15 cellular contexts compared by ENCODE assay signal in genomic region chr4:8917321-8917811, GRCh38. TPM values are rescaled to one million over a fixed set of nuclear protein-coding genes. Genes with fewer than 3 reads are reported as not detected.
DNase-seq lines count a peak whose midpoint lies in the region; ATAC-seq and TF ChIP-seq lines count a peak whose summit lies in the region.
"Had no signal": no experiment of that assay in that cellular context is flagged by ENCODE, and none has a peak within 500 bp of the region (broad histone marks: within the 10 kb centered on the region; RNA-seq: fewer than 3 reads in every experiment).

No MANE protein-coding gene starts in this region.

- no peak overlapping the region for H3K4me2 ChIP-seq in HCT116 (ENCODE audit: low read length)

- no peaks in the 10 kb centered on the region for H3K9me2 ChIP-seq in HCT116 (ENCODE audit: insufficient read depth)

- TF ChIP-seq RAD21 in HCT116 (IDR thresholded peaks at IDR 0.05; ENCODE audit: low read depth) = no peak

- H3K4me3 ChIP-seq in HCT116 (replicated peaks in 1 of 2; ENCODE audit: low read depth in 1 of 2, low read length in 2 of 2) = no peak overlapping the region

- POLR2A ChIA-PET in HCT116 (lab: Charles Lee) = no interaction called here

- no peaks in the 10 kb centered on the region for H3K9me3 ChIP-seq in HCT116 (ENCODE audit: control insufficient read depth in 1 of 2, insufficient read depth in 1 of 2, low read depth in 1 of 2, low read length in 2 of 2)
- H3K9me3 ChIP-seq: Caco-2 had no signal

- no peak overlapping the region for H2AFZ ChIP-seq in HCT116 (ENCODE audit: low read depth, low read length, poor library complexity, severe bottlenecking)

- H4K20me1 ChIP-seq in HCT116 (ENCODE audit: insufficient read depth) = no peaks in the 10 kb centered on the region

- CTCF ChIA-PET in HCT116 (lab: Charles Lee) = interaction anchor here (1.0 to 2.2 kb wide), 8 partner anchors 98 to 507 kb away, joined by 3 to 23 read pairs (median 4); no protein-coding TSS in a partner anchor

- no peaks in the 10 kb centered on the region; the same call in 1 of the 2 replicates for H3K27me3 ChIP-seq in HCT116 (ENCODE audit: insufficient read depth, low read length)

- H3K36me3 ChIP-seq in HCT116 (ENCODE audit: control insufficient read depth in 1 of 2, insufficient read depth in 2 of 2, low read length in 2 of 2) = no peaks in the 10 kb centered on the region

- RAD21 ChIA-PET in HCT116 (lab: Charles Lee; ENCODE audit: low non-redundant PET in 1 of 2, low total read pairs in 2 of 2, uncharacterized antibody in 2 of 2, unreplicated experiment in 2 of 2) = interaction anchor here in 1 of 2 experiments (0.6 kb wide), 1 partner anchor 304 kb away, joined by 3 read pairs; no protein-coding TSS in a partner anchor

- BruUV-seq in HCT116 (replicated peaks; lab: Mats Ljungman, UMichigan) = no TSS peak

- 0 out of 4 replicates have a peak, but pooled peaks cover 0 to 2% of the 10 kb centered on the region in 2 experiments for H3K4me1 ChIP-seq in HCT116 (ENCODE audit: control insufficient read depth in 1 of 2, insufficient read depth in 2 of 2, low read length in 2 of 2)
- H3K4me1 ChIP-seq: Caco-2 had no signal

- no peaks in the 10 kb centered on the region for H3K79me2 ChIP-seq in HCT116 (ENCODE audit: insufficient read depth, low read length)

- no peak overlapping the region for H3K27ac ChIP-seq in HCT116 (ENCODE audit: low read depth, low read length)

- TF ChIP-seq CTCF in HCT116 (IDR thresholded peaks at IDR 0.05 in 2 of 3, conservative IDR thresholded peaks at IDR 0.05 in 1 of 3; ENCODE audit: borderline replicate concordance in 1 of 3, insufficient read depth in 1 of 3, low read depth in 2 of 3, low read length in 2 of 3) = no peak

- no peak for TF ChIP-seq POLR2A in HCT116 (IDR thresholded peaks at IDR 0.05; ENCODE audit: borderline replicate concordance, extremely low read depth, insufficient read depth, insufficient read length)

- DNase-seq in activated effector memory CD4-positive, alpha-beta T cell treated with anti-CD3 and anti-CD28 coated beads, Interleukin-2, amount 50 U/mL, for 16 hours = peak; percentile 55
- DNase-seq in activated effector memory CD4-positive, alpha-beta T cell treated with Interleukin-2 at 50 U/mL for 16 hours = no peak
- DNase-seq in HCT116 (ENCODE audit: low read depth, low spot score) = no peak
- peak; percentile 42 for DNase-seq in ecto neural progenitor cell (ENCODE audit: low spot score)
- peak; percentile 16 for DNase-seq in stimulated activated CD8-positive, alpha-beta memory T cell treated with anti-CD3 and anti-CD28 coated beads, Interleukin-4, amount 100 ng/mL, for 48 hours
- DNase-seq in NCI-H526 (lab: John Stamatoyannopoulos, UW) = no peak
- no peak for DNase-seq in T-helper 9 cell
- DNase-seq: NCI-H2081 treated with DMSO at 0.1 percent for 48 hours had no signal

- no peak overlapping the region for H3K9ac ChIP-seq in HCT116 (ENCODE audit: low read length)

- intact Hi-C loops in HCT116 (cut with micrococcal nuclease) = loop anchor here (5.0 to 10.0 kb wide), 2 partner anchors 320 to 453 kb away; no protein-coding TSS in a partner anchor

- ATAC-seq in HCT116 = peak; percentile 33
- ATAC-seq in HG02870 (IDR thresholded peaks at IDR 0.05; ENCODE audit: unreplicated experiment) = no peak

TF ChIP-seq in HCT116, 20 proteins besides CTCF, POLR2A, EP300 and RAD21:
- TF ChIP-seq SIN3A (IDR thresholded peaks at IDR 0.05; ENCODE audit: low read depth) = no peak

RNA-seq across cellular contexts. Expression of gene HMX1, which starts 45.7 kb away (rescaled TPM):
- total RNA-seq in HCT116 (2021; ENCODE audit: unreplicated experiment) = 0.39 TPM
- polyA plus RNA-seq in HCT116 (2012) = 0.18 and 0.26 TPM in 2 replicates
- total RNA-seq: HT1080, left cardiac atrium, MCF 10A, renal cortical epithelial cell had no signal
- polyA plus RNA-seq: AG04450 had no signal

Comparison
In these comparisons a context has a peak if more than half of its experiments do, and no peak if none do; other contexts are left out.
1. DNase-seq: peak in activated effector memory CD4-positive, alpha-beta T cell treated with anti-CD3 and anti-CD28 coated beads, Interleukin-2, amount 50 U/mL, for 16 hours (single experiment), ecto neural progenitor cell (single experiment) and stimulated activated CD8-positive, alpha-beta memory T cell treated with anti-CD3 and anti-CD28 coated beads, Interleukin-4, amount 100 ng/mL, for 48 hours (single experiment); none in activated effector memory CD4-positive, alpha-beta T cell treated with Interleukin-2 at 50 U/mL for 16 hours (single experiment), HCT116 (single experiment), NCI-H526 (0 of 2) and T-helper 9 cell (single experiment).